ENCODE assay signal across 18 cellular contexts in genomic region chr14:104503691-104504090, GRCh38.
"Had no signal": no experiment of that assay in that cellular context is flagged by ENCODE, and none has a peak within 500 bp of the region (broad histone marks: within the 10 kb centered on the region; RNA-seq: fewer than 3 reads in every experiment).

No MANE protein-coding gene starts in this region.

- H3K36me3 ChIP-seq: MG63 had no signal

- H3K9ac ChIP-seq: SK-N-SH had no signal

- H3K9me3 ChIP-seq: MG63, SK-N-SH had no signal

- H3K4me2 ChIP-seq: SK-N-SH had no signal

- FAIRE-seq: RCC 7860 had no signal

- DNase-seq: Karpas-422, KG1, MG63, NCI-H1092 treated with DMSO at 0.1 percent for 48 hours, NCI-H1436, NCI-H187, NCI-H2029, NCI-H2081 treated with DMSO at 0.1 percent for 48 hours, NCI-H2171, NCI-H226, NCI-H446, NCI-H510A, NCI-H524 treated with DMSO at 0.1 percent for 48 hours, NCI-H774, Right ventricle myocardium superior, RPMI8226, SK-N-SH had no signal

- H3K27me3 ChIP-seq: MG63 had no signal

- H3K4me3 ChIP-seq: MG63 had no signal
